Comparison of ENCODE assay signal across 15 cellular contexts in genomic region chr4:56050584-56050983, GRCh38.
DNase-seq lines count a peak whose midpoint lies in the region; ATAC-seq and TF ChIP-seq lines count a peak whose summit lies in the region.
"Had no signal": no experiment of that assay in that cellular context is flagged by ENCODE, and none has a peak within 500 bp of the region (broad histone marks: within the 10 kb centered on the region; RNA-seq: fewer than 3 reads in every experiment).

No MANE protein-coding gene starts in this region.

- DNase-seq in NCI-H2171 treated with DMSO at 0.1 percent for 48 hours (lab: John Stamatoyannopoulos, UW) (peak; percentile 5), NCI-H2171 (lab: John Stamatoyannopoulos, UW) (no peak), Karpas-422 (no peak), nephron progenitor cell (no peak), iPS-NIHi11 (ENCODE audit: low spot score) (no peak), Peyer's patch (no peak)
- DNase-seq: activated CD4-positive, alpha-beta T cell treated with anti-CD3 and anti-CD28 coated beads, Interleukin-2, amount 50 U/mL, for 48 hours; activated effector memory CD4-positive, alpha-beta T cell treated with anti-CD3 and anti-CD28 coated beads, Interleukin-2, amount 50 U/mL, for 16 hours; central memory CD4-positive, alpha-beta T cell; NCI-H1048 had no signal

- no peaks in the 10 kb centered on the region for H3K9me3 ChIP-seq in Karpas-422 (ENCODE audit: low read length)
- no peaks in the 10 kb centered on the region for H3K9me3 ChIP-seq in Peyer's patch

- H3K4me2 ChIP-seq in Karpas-422 (ENCODE audit: low read depth, low read length, poor library complexity, severe bottlenecking), result peak overlapping the region; percentile 86

- H3K36me3 ChIP-seq in Karpas-422 (ENCODE audit: insufficient read depth, low read length), result no peaks in the 10 kb centered on the region
- H3K36me3 ChIP-seq in Peyer's patch, result no peaks in the 10 kb centered on the region

- no peak overlapping the region for H3K27ac ChIP-seq in Karpas-422 (ENCODE audit: low read length)
- H3K27ac ChIP-seq in Peyer's patch, result no peak overlapping the region
- H3K27ac ChIP-seq: HL-60 had no signal

- H3K27ac Mint-ChIP-seq in activated T-helper 17 cell treated with anti-CD3 and anti-CD28 coated beads, Interleukin-2, amount 50 U/mL, for 72 hours, result no peak overlapping the region
- H3K27ac Mint-ChIP-seq in nephron progenitor cell, result peak overlapping the region; percentile 96
- H3K27ac Mint-ChIP-seq: stimulated activated naive CD8-positive, alpha-beta T cell treated with anti-CD3 and anti-CD28 coated beads, Interleukin-15, Interleukin-2, amounts not matched to agents 100 ng/mL and 50 ng/mL, for 24 hours had no signal

- ATAC-seq in activated T-helper 17 cell treated with anti-CD3 and anti-CD28 coated beads, Interleukin-2, amount 50 U/mL, for 72 hours (replicated peaks), result no peak
- ATAC-seq in HG03159 (IDR thresholded peaks at IDR 0.05; ENCODE audit: unreplicated experiment), result no peak
- ATAC-seq: sciatic nerve had no signal

- H4K20me1 ChIP-seq in Karpas-422 (ENCODE audit: insufficient read depth, low read depth, low read length), result no peaks in the 10 kb centered on the region

- peaks cover 43% of the 10 kb centered on the region for H3K27me3 Mint-ChIP-seq in activated T-helper 17 cell treated with anti-CD3 and anti-CD28 coated beads, Interleukin-2, amount 50 U/mL, for 72 hours
- H3K27me3 Mint-ChIP-seq in nephron progenitor cell (ENCODE audit: low read depth, poor library complexity), result no peaks in the 10 kb centered on the region

- TF ChIP-seq CTCF in nephron progenitor cell (IDR thresholded peaks at IDR 0.05) (no peak), Peyer's patch (IDR thresholded peaks at IDR 0.05) (no peak)

- no peaks in the 10 kb centered on the region for H3K9me2 ChIP-seq in Karpas-422 (replicated peaks; ENCODE audit: insufficient read depth, low read length)

- H3K36me3 Mint-ChIP-seq in activated T-helper 17 cell treated with anti-CD3 and anti-CD28 coated beads, Interleukin-2, amount 50 U/mL, for 72 hours (ENCODE audit: low read depth), result no peaks in the 10 kb centered on the region
- H3K36me3 Mint-ChIP-seq in nephron progenitor cell (ENCODE audit: low read depth), result peaks cover 5% of the 10 kb centered on the region

- H3K9ac ChIP-seq in Karpas-422 (ENCODE audit: low read length), result no peak overlapping the region

- TF ChIP-seq POLR2A in Peyer's patch (IDR thresholded peaks at IDR 0.05), result no peak

- peaks cover 5% of the 10 kb centered on the region for H3K4me1 Mint-ChIP-seq in activated T-helper 17 cell treated with anti-CD3 and anti-CD28 coated beads, Interleukin-2, amount 50 U/mL, for 72 hours
- H3K4me1 Mint-ChIP-seq in nephron progenitor cell, result peaks cover 50% of the 10 kb centered on the region

- H3K4me3 Mint-ChIP-seq in activated T-helper 17 cell treated with anti-CD3 and anti-CD28 coated beads, Interleukin-2, amount 50 U/mL, for 72 hours, result peak overlapping the region; percentile 71
- H3K4me3 Mint-ChIP-seq in nephron progenitor cell, result peak overlapping the region; percentile 95

- H3K4me1 ChIP-seq in Karpas-422 (ENCODE audit: low read length) (peaks cover 21% of the 10 kb centered on the region), Peyer's patch (peaks cover 0 to 7% (median 3%) of the 10 kb centered on the region in 4 donors)

- H3K27me3 ChIP-seq in Karpas-422 (ENCODE audit: low read length) (no peaks in the 10 kb centered on the region), Peyer's patch (no peaks in the 10 kb centered on the region)

- H2AFZ ChIP-seq in Karpas-422 (ENCODE audit: low read length), result no peak overlapping the region

- H3K79me2 ChIP-seq in Karpas-422 (ENCODE audit: low read length), result no peaks in the 10 kb centered on the region

- H3K4me3 ChIP-seq in Karpas-422 (ENCODE audit: low read length) (no peak overlapping the region), Peyer's patch (no peak overlapping the region)

- no peaks in the 10 kb centered on the region for H3K9me3 Mint-ChIP-seq in activated T-helper 17 cell treated with anti-CD3 and anti-CD28 coated beads, Interleukin-2, amount 50 U/mL, for 72 hours
- H3K9me3 Mint-ChIP-seq in nephron progenitor cell, result no peaks in the 10 kb centered on the region
- H3K9me3 Mint-ChIP-seq: stimulated activated naive CD8-positive, alpha-beta T cell treated with anti-CD3 and anti-CD28 coated beads, Interleukin-15, Interleukin-2, amounts not matched to agents 100 ng/mL and 50 ng/mL, for 24 hours had no signal
